Comparison of ENCODE assay signal across 11 cellular contexts in the genomic region with DNA sequence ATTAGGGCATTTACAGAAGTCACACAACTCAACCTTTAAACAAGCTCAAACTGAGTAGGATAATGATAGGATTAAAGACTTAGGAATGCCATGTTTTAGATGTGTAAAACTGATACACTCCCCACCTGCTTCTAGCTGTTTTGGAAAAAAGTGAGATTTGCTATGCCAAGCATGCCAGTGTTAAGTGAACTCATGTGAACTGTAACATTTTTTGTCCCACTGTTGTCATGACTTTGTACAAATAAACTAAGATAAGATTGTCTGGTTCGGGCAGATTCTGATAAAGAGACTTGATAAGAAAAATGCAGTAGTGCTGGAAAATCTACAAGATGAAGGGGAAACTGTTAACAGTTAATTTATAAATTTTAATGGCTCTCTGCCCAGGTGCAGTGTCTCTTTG.
DNase-seq lines count a peak whose midpoint lies in the region; ATAC-seq and TF ChIP-seq lines count a peak whose summit lies in the region.
"Had no signal": no experiment of that assay in that cellular context is flagged by ENCODE, and none has a peak within 500 bp of the region (broad histone marks: within the 10 kb centered on the region; RNA-seq: fewer than 3 reads in every experiment).

No MANE protein-coding gene starts in this region.

- no peak overlapping the region for H4K8ac ChIP-seq in mesendoderm (ENCODE audit: low read depth, low read length)

- in situ Hi-C loops in ACHN (cut with HindIII; ENCODE audit: low pct_ligation_motif_present, low pct_unique_long_range_greater_than_20kb, low sequenced_read_pairs): no loop called here

- H3K9me3 ChIP-seq in HCT116 (ENCODE audit: control insufficient read depth in 1 of 2, insufficient read depth in 1 of 2, low read depth in 1 of 2, low read length in 2 of 2): no peaks in the 10 kb centered on the region

- TF ChIP-seq POLR2A in HCT116 (IDR thresholded peaks at IDR 0.05; ENCODE audit: borderline replicate concordance, extremely low read depth, insufficient read depth, insufficient read length): no peak

- intact Hi-C loops in HCT116 (cut with micrococcal nuclease): no loop called here

- no peaks in the 10 kb centered on the region for H3K36me3 ChIP-seq in HCT116 (ENCODE audit: control insufficient read depth in 1 of 2, insufficient read depth in 2 of 2, low read length in 2 of 2)
- H3K36me3 ChIP-seq in mesendoderm (ENCODE audit: control insufficient read depth, insufficient read depth, low read length): no peaks in the 10 kb centered on the region

- H3K23ac ChIP-seq in mesendoderm (ENCODE audit: low read length): no peak overlapping the region

- no peak overlapping the region for H3K56ac ChIP-seq in mesendoderm (ENCODE audit: low read length)

- H3K27me3 ChIP-seq in HCT116 (ENCODE audit: insufficient read depth, low read length) (no peaks in the 10 kb centered on the region), mesendoderm (ENCODE audit: insufficient read depth, low read length, poor library complexity) (no peaks in the 10 kb centered on the region)

- H3K4ac ChIP-seq in mesendoderm (ENCODE audit: low read depth, low read length): no peak overlapping the region

- ATAC-seq in HCT116 (peak; percentile 13; the same call in 1 of the 2 replicates), GM21717 (IDR thresholded peaks at IDR 0.05; ENCODE audit: unreplicated experiment) (no peak)

- H3K4me1 ChIP-seq in HCT116 (ENCODE audit: control insufficient read depth in 1 of 2, insufficient read depth in 2 of 2, low read length in 2 of 2) (peaks cover 32 to 33% of the 10 kb centered on the region in 2 experiments), mesendoderm (ENCODE audit: control insufficient read depth, low read depth, low read length) (peaks cover 2% of the 10 kb centered on the region)

- H3K79me1 ChIP-seq in mesendoderm (ENCODE audit: low read length): no peaks in the 10 kb centered on the region

- no peak for TF ChIP-seq CTCF in HCT116 (IDR thresholded peaks at IDR 0.05 in 2 of 3, conservative IDR thresholded peaks at IDR 0.05 in 1 of 3; ENCODE audit: borderline replicate concordance in 1 of 3, insufficient read depth in 1 of 3, low read depth in 2 of 3, low read length in 2 of 3)

- no peak overlapping the region for H2BK120ac ChIP-seq in mesendoderm (ENCODE audit: low read depth, low read length)

- CTCF ChIA-PET in HCT116 (lab: Charles Lee): interaction anchor here (0.8 kb wide), 1 partner anchor 97 kb away, joined by 4 read pairs; no protein-coding TSS in a partner anchor

- H3K4me3 ChIP-seq in HCT116 (replicated peaks in 1 of 2; ENCODE audit: low read depth in 1 of 2, low read length in 2 of 2) (no peak overlapping the region), mesendoderm (ENCODE audit: low read length) (no peak overlapping the region)

- H3K4me2 ChIP-seq in HCT116 (ENCODE audit: low read length) (peak overlapping the region; percentile 80), mesendoderm (ENCODE audit: low read length) (no peak overlapping the region)

- H4K20me1 ChIP-seq in HCT116 (ENCODE audit: insufficient read depth): no peaks in the 10 kb centered on the region

- no peak overlapping the region; the same call in 1 of the 2 replicates for H3K9ac ChIP-seq in HCT116 (ENCODE audit: low read length)
- H3K9ac ChIP-seq in mesendoderm (ENCODE audit: low read length): no peak overlapping the region

- peak; percentile 56 for DNase-seq in ACHN
- DNase-seq in HCT116 (ENCODE audit: low read depth, low spot score): no peak
- DNase-seq in astrocyte of the hippocampus (ENCODE audit: low read depth, low spot score): peak; percentile 77
- peak; percentile 47 for DNase-seq in mesendoderm
- DNase-seq in pons (ENCODE audit: low spot score): no peak
- DNase-seq in KG1 (lab: John Stamatoyannopoulos, UW): no peak
- DNase-seq in AG08395 (ENCODE audit: low spot score): no peak
- DNase-seq: activated CD8-positive, alpha-beta memory T cell treated with anti-CD3 and anti-CD28 coated beads for 24 hours; Right ventricle myocardium superior; stimulated activated CD4-positive, alpha-beta T cell treated with anti-CD3 and anti-CD28 coated beads, Interleukin-12 subunit alpha, Interleukin-12 subunit beta, amount 100 ng/mL, for 4 hours had no signal

- no CpG with 5 or more reads among the region's 1 CpG for WGBS in mesendoderm (ENCODE audit: extremely low coverage, insufficient coverage, low lambda C conversion rate)

- POLR2A ChIA-PET in HCT116 (lab: Charles Lee): interaction anchor here (0.6 kb wide), 1 partner anchor 156 kb away, joined by 3 read pairs; no protein-coding TSS in a partner anchor

- no peaks in the 10 kb centered on the region for H3K9me2 ChIP-seq in HCT116 (ENCODE audit: insufficient read depth)

- H2AFZ ChIP-seq in HCT116 (ENCODE audit: low read depth, low read length, poor library complexity, severe bottlenecking): no peak overlapping the region

- peak overlapping the region; percentile 59; the same call in 1 of the 2 replicates for H3K27ac ChIP-seq in HCT116 (ENCODE audit: low read depth, low read length)
- no peak overlapping the region for H3K27ac ChIP-seq in mesendoderm (ENCODE audit: low read depth, low read length)

- no peak overlapping the region for H4K5ac ChIP-seq in mesendoderm (ENCODE audit: low read length)

- no peak overlapping the region for H3K18ac ChIP-seq in mesendoderm (ENCODE audit: low read length)

- H2AK5ac ChIP-seq in mesendoderm (ENCODE audit: low read length): no peak overlapping the region

- no TSS peak for BruUV-seq in HCT116 (replicated peaks; lab: Mats Ljungman, UMichigan)

- no peak overlapping the region for H2BK5ac ChIP-seq in mesendoderm (ENCODE audit: low read length)

- RAD21 ChIA-PET in HCT116 (lab: Charles Lee; ENCODE audit: low non-redundant PET in 1 of 2, low total read pairs in 2 of 2, uncharacterized antibody in 2 of 2, unreplicated experiment in 2 of 2): no interaction called here

- no peak overlapping the region for H2BK15ac ChIP-seq in mesendoderm (replicated peaks; ENCODE audit: low read depth)

- TF ChIP-seq RAD21 in HCT116 (IDR thresholded peaks at IDR 0.05; ENCODE audit: low read depth): no peak

- H3K79me2 ChIP-seq in HCT116 (ENCODE audit: insufficient read depth, low read length) (no peaks in the 10 kb centered on the region), mesendoderm (ENCODE audit: control insufficient read depth, insufficient read depth, low read length) (no peaks in the 10 kb centered on the region)

TF ChIP-seq in HCT116, 20 proteins besides CTCF, POLR2A, EP300 and RAD21:
- no peak for TF ChIP-seq SP1 (IDR thresholded peaks at IDR 0.05; ENCODE audit: low read depth)
- TF ChIP-seq, protein P1, sequence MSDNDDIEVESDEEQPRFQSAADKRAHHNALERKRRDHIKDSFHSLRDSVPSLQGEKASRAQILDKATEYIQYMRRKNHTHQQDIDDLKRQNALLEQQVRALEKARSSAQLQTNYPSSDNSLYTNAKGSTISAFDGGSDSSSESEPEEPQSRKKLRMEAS (IDR thresholded peaks at IDR 0.05): 0 out of 2 replicates have a peak, but pooled peaks have one; percentile 1

Comparison
In these comparisons a context has a peak if more than half of its experiments do, and no peak if none do; other contexts are left out.
1. DNase-seq: peak in ACHN (single experiment), astrocyte of the hippocampus (single experiment) and mesendoderm (single experiment); none in HCT116 (single experiment), pons (single experiment), KG1 (single experiment) and AG08395 (single experiment).